ENCODE assay signal across 18 cellular contexts in genomic region chr1:46345281-46345680, GRCh38.
"Had no signal": no experiment of that assay in that cellular context is flagged by ENCODE, and none has a peak within 500 bp of the region (broad histone marks: within the 10 kb centered on the region; RNA-seq: fewer than 3 reads in every experiment).

No MANE protein-coding gene starts in this region.

- H3K9ac ChIP-seq: parathyroid adenoma had no signal

- ATAC-seq: stimulated activated naive CD8-positive, alpha-beta T cell treated with anti-CD3 and anti-CD28 coated beads, Interleukin-15, amount 100 ng/mL, for 72 hours; T-cell had no signal

- H3K27ac ChIP-seq: brain microvascular endothelial cell, coronary artery, parathyroid adenoma, SK-N-MC had no signal

- H3K27me3 ChIP-seq: brain microvascular endothelial cell had no signal

- FAIRE-seq: endothelial cell of umbilical vein had no signal

- H3K4me3 Mint-ChIP-seq: activated naive CD8-positive, alpha-beta T cell treated with anti-CD3 and anti-CD28 coated beads, Interleukin-2, amount 10 ng/mL, durations not matched to agents 7 days and 5 days; central memory CD8-positive, alpha-beta T cell; stimulated activated naive CD8-positive, alpha-beta T cell treated with anti-CD3 and anti-CD28 coated beads, Interleukin-15, amount 100 ng/mL, for 72 hours; T-cell; type B pancreatic cell had no signal

- H3K4me1 ChIP-seq: parathyroid adenoma had no signal

- H3K4me3 ChIP-seq: coronary artery, SK-N-MC had no signal

- H3K27ac Mint-ChIP-seq: activated naive CD8-positive, alpha-beta T cell treated with anti-CD3 and anti-CD28 coated beads, Interleukin-2, amount 10 ng/mL, durations not matched to agents 7 days and 5 days; type B pancreatic cell had no signal

- H2AFZ ChIP-seq: parathyroid adenoma had no signal

- DNase-seq: activated CD4-positive, alpha-beta T cell treated with anti-CD3 and anti-CD28 coated beads for 1 hour; activated naive CD8-positive, alpha-beta T cell treated with anti-CD3 and anti-CD28 coated beads, Interleukin-2, amount 10 ng/mL, durations not matched to agents 7 days and 5 days; anterior cingulate cortex; brain microvascular endothelial cell; effector CD8-positive, alpha-beta T cell; foreskin fibroblast; glutamatergic neuron; stimulated activated CD4-positive, alpha-beta T cell treated with anti-CD3 and anti-CD28 coated beads, Interleukin-15, amount 100 ng/mL, for 24 hours; stimulated activated CD4-positive, alpha-beta T cell treated with anti-CD3 and anti-CD28 coated beads, Interleukin-4, amount 100 ng/mL, for 1 hour; stimulated activated naive CD8-positive, alpha-beta T cell treated with anti-CD3 and anti-CD28 coated beads, Interleukin-15, amount 100 ng/mL, for 72 hours; T-cell; T-helper 9 cell had no signal

- H3K27me3 Mint-ChIP-seq: activated naive CD8-positive, alpha-beta T cell treated with anti-CD3 and anti-CD28 coated beads, Interleukin-2, amount 10 ng/mL, durations not matched to agents 7 days and 5 days; central memory CD8-positive, alpha-beta T cell; stimulated activated naive CD8-positive, alpha-beta T cell treated with anti-CD3 and anti-CD28 coated beads, Interleukin-15, amount 100 ng/mL, for 72 hours; T-cell; type B pancreatic cell had no signal

- H3K9me3 Mint-ChIP-seq: activated naive CD8-positive, alpha-beta T cell treated with anti-CD3 and anti-CD28 coated beads, Interleukin-2, amount 10 ng/mL, durations not matched to agents 7 days and 5 days; central memory CD8-positive, alpha-beta T cell; stimulated activated naive CD8-positive, alpha-beta T cell treated with anti-CD3 and anti-CD28 coated beads, Interleukin-15, amount 100 ng/mL, for 72 hours; T-cell; type B pancreatic cell had no signal

- H3K79me2 ChIP-seq: parathyroid adenoma had no signal
